1 cellular context compared by ENCODE assay signal in genomic region chr17:63431618-63431938, GRCh38.
TF ChIP-seq lines count a peak whose summit lies in the region.

No MANE protein-coding gene starts in this region.

TF ChIP-seq in HepG2, 621 proteins besides CTCF, POLR2A, EP300 and RAD21:
- 0 out of 2 replicates have a peak, but pooled peaks have one; percentile 25 for TF ChIP-seq EEA1 (CRISPR knock-in tag; IDR thresholded peaks at IDR 0.05; ENCODE audit: borderline replicate concordance)
- TF ChIP-seq SRSF9 (IDR thresholded peaks at IDR 0.05; ENCODE audit: borderline replicate concordance, insufficient read depth, low read depth, low read length, poor library complexity, severe bottlenecking), result no peak
TF ChIP-seq in HepG2: peak in this region for 1.
